ENCODE assay signal across 15 cellular contexts in the genomic region with DNA sequence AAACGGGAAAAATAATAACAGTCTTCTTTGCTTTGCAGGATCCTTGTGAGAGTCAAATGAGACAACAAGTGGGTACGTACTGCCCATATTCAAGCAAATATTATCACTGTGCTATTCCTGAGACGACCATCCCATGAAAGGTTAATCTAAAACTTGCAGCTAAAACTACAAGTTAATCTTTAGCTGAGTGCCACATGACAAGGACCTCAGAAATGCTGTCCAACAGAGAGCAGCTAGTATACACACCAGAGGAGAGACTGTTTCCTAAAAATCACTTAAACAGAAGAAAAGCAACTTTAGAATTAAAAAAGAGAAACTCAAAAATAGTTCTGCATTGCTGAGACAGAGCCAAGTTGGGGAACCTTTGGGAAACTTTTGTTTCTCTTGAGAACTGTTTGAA.
A peak's percentile ranks its signal among the peaks of the same experiment; 100 is the strongest.
DNase-seq lines count a peak whose midpoint lies in the region; ATAC-seq and TF ChIP-seq lines count a peak whose summit lies in the region.
"Had no signal": no experiment of that assay in that cellular context is flagged by ENCODE, and none has a peak within 500 bp of the region (broad histone marks: within the 10 kb centered on the region; RNA-seq: fewer than 3 reads in every experiment).

No MANE protein-coding gene starts in this region.

- WGBS in hepatocyte (ENCODE audit: low lambda C conversion rate, missing lambda C conversion rate), result 34% methylated on average over 3 of the region's 3 CpGs

- H3K9me2 ChIP-seq in hepatocyte (replicated peaks; ENCODE audit: insufficient read depth) (no peaks in the 10 kb centered on the region), OCI-LY7 (ENCODE audit: insufficient read depth, low read length) (no peaks in the 10 kb centered on the region)

- H3K9me3 ChIP-seq in hepatocyte (ENCODE audit: low read depth) (no peaks in the 10 kb centered on the region), OCI-LY7 (ENCODE audit: low read length) (no peaks in the 10 kb centered on the region)
- H3K9me3 ChIP-seq: transverse colon had no signal

- no peaks in the 10 kb centered on the region for H4K20me1 ChIP-seq in hepatocyte (ENCODE audit: insufficient read depth, poor library complexity, severe bottlenecking)
- H4K20me1 ChIP-seq in OCI-LY7 (ENCODE audit: insufficient read depth, low read length), result no peaks in the 10 kb centered on the region

- H3K36me3 ChIP-seq in hepatocyte (replicated peaks; ENCODE audit: insufficient read depth, low read depth) (no peaks in the 10 kb centered on the region), OCI-LY7 (ENCODE audit: insufficient read depth, low read length) (no peaks in the 10 kb centered on the region)
- H3K36me3 ChIP-seq: cardiac muscle cell, transverse colon had no signal

- peak; percentile 9 for DNase-seq in hepatocyte (ENCODE audit: low spot score)
- peak; percentile 71 for DNase-seq in superior temporal gyrus (ENCODE audit: extremely low spot score)
- DNase-seq in OCI-LY7 (ENCODE audit: low spot score), result no peak
- no peak for DNase-seq in coronary artery (ENCODE audit: low spot score)
- DNase-seq in activated gamma-delta T cell treated with Interleukin-2 at 50 U/mL for 16 hours, result no peak
- DNase-seq: activated effector memory CD4-positive, alpha-beta T cell treated with Interleukin-2 at 50 U/mL for 16 hours; Kasumi-1; NCI-H2081 treated with DMSO at 0.1 percent for 48 hours; T-helper 1 cell; transverse colon had no signal

- BruUV-seq in OCI-LY7 (replicated peaks; lab: Mats Ljungman, UMichigan), result no TSS peak

- H3K79me2 ChIP-seq in hepatocyte (no peaks in the 10 kb centered on the region), OCI-LY7 (ENCODE audit: insufficient read depth, low read depth, low read length) (no peaks in the 10 kb centered on the region)

- TF ChIP-seq CTCF in hepatocyte (IDR thresholded peaks at IDR 0.05; ENCODE audit: poor library complexity) (no peak), OCI-LY7 (conservative IDR thresholded peaks at IDR 0.05; ENCODE audit: low read length) (no peak), coronary artery (IDR thresholded peaks at IDR 0.05) (no peak)

- no peaks in the 10 kb centered on the region for H3K27me3 ChIP-seq in hepatocyte
- H3K27me3 ChIP-seq: cardiac muscle cell, transverse colon had no signal

- ATAC-seq in GM19463 (IDR thresholded peaks at IDR 0.05; ENCODE audit: unreplicated experiment) (peak; percentile 90), HG03196 (IDR thresholded peaks at IDR 0.05; ENCODE audit: unreplicated experiment) (peak; percentile 76)
- ATAC-seq in activated T-helper 17 cell treated with anti-CD3 and anti-CD28 coated beads, Interleukin-2, amount 50 U/mL, for 72 hours (replicated peaks), result no peak

- peak overlapping the region; percentile 18 for H2AFZ ChIP-seq in hepatocyte
- no peak overlapping the region for H2AFZ ChIP-seq in OCI-LY7 (ENCODE audit: low read length)

- no peak overlapping the region for H3K4me3 ChIP-seq in hepatocyte
- no peak overlapping the region for H3K4me3 ChIP-seq in OCI-LY7 (ENCODE audit: low read depth, low read length, poor library complexity, severe bottlenecking)
- H3K4me3 ChIP-seq in coronary artery, result no peak overlapping the region
- H3K4me3 ChIP-seq: cardiac muscle cell, skin epidermis, transverse colon had no signal

- peaks cover 4% of the 10 kb centered on the region for H3K27me3 Mint-ChIP-seq in activated T-helper 17 cell treated with anti-CD3 and anti-CD28 coated beads, Interleukin-2, amount 50 U/mL, for 72 hours

- no peaks in the 10 kb centered on the region for H3K9me3 Mint-ChIP-seq in activated T-helper 17 cell treated with anti-CD3 and anti-CD28 coated beads, Interleukin-2, amount 50 U/mL, for 72 hours

- intact Hi-C loops in OCI-LY7 (cut with micrococcal nuclease; ENCODE audit: unreplicated experiment), result no loop called here

- peaks cover 7% of the 10 kb centered on the region for H3K4me1 ChIP-seq in hepatocyte (ENCODE audit: insufficient read depth)
- H3K4me1 ChIP-seq in OCI-LY7 (ENCODE audit: insufficient read depth, low read length, poor library complexity, severe bottlenecking), result no peaks in the 10 kb centered on the region

- POLR2A ChIA-PET in OCI-LY7 (lab: Charles Lee), result interaction anchor here (1.4 kb wide), 1 partner anchor 11 kb away, joined by 3 read pairs; no protein-coding TSS in a partner anchor

- H3K27ac ChIP-seq in hepatocyte (peak overlapping the region; percentile 33), OCI-LY7 (ENCODE audit: low read depth, low read length, poor library complexity, severe bottlenecking) (no peak overlapping the region), coronary artery (no peak overlapping the region)
- H3K27ac ChIP-seq: cardiac muscle cell, transverse colon had no signal

- H3K4me3 Mint-ChIP-seq in activated T-helper 17 cell treated with anti-CD3 and anti-CD28 coated beads, Interleukin-2, amount 50 U/mL, for 72 hours, result no peak overlapping the region

- CTCF ChIA-PET in OCI-LY7 (lab: Charles Lee; ENCODE audit: unreplicated experiment), result no interaction called here

- H3K4me2 ChIP-seq in hepatocyte (peak overlapping the region; percentile 39), OCI-LY7 (ENCODE audit: low read length) (no peak overlapping the region)

- no peaks in the 10 kb centered on the region for H3K4me1 Mint-ChIP-seq in activated T-helper 17 cell treated with anti-CD3 and anti-CD28 coated beads, Interleukin-2, amount 50 U/mL, for 72 hours

- H3K36me3 Mint-ChIP-seq in activated T-helper 17 cell treated with anti-CD3 and anti-CD28 coated beads, Interleukin-2, amount 50 U/mL, for 72 hours (ENCODE audit: low read depth), result no peaks in the 10 kb centered on the region

- H3K27ac Mint-ChIP-seq in activated T-helper 17 cell treated with anti-CD3 and anti-CD28 coated beads, Interleukin-2, amount 50 U/mL, for 72 hours, result no peak overlapping the region

Comparison
In these comparisons a context has a peak if more than half of its experiments do, and no peak if none do; other contexts are left out.
1. DNase-seq: peak in hepatocyte (single experiment) and superior temporal gyrus (single experiment); none in OCI-LY7 (single experiment), coronary artery (single experiment) and activated gamma-delta T cell treated with Interleukin-2 at 50 U/mL for 16 hours (single experiment).